21 cellular contexts compared by ENCODE assay signal in genomic region chr18:5842653-5843052, GRCh38. TPM values are rescaled to one million over a fixed set of nuclear protein-coding genes. Genes with fewer than 3 reads are reported as not detected.
"Had no signal": no experiment of that assay in that cellular context is flagged by ENCODE, and none has a peak within 500 bp of the region (broad histone marks: within the 10 kb centered on the region; RNA-seq: fewer than 3 reads in every experiment).

No MANE protein-coding gene starts in this region.

- H3K4me3 ChIP-seq: pancreas, stomach, suprapubic skin, tibial nerve had no signal

- ATAC-seq: foreskin keratinocyte; left ventricle myocardium superior; natural killer cell treated with Interleukin-12 subunit alpha and Interleukin-12 subunit beta and Interleukin-15 and Interleukin-18, amount 100 ng/mL, for 72 hours; pancreas; right cardiac atrium; stimulated activated effector memory CD8-positive, alpha-beta T cell treated with anti-CD3 and anti-CD28 coated beads, Interleukin-12 subunit alpha, Interleukin-12 subunit beta, amount 100 ng/mL, for 72 hours had no signal

- H3K36me3 ChIP-seq: neutrophil, pancreas, stomach, suprapubic skin, tibial nerve had no signal

- H3K27me3 ChIP-seq: foreskin keratinocyte, neutrophil, pancreas, tibial nerve had no signal

- H3K4me1 ChIP-seq: foreskin keratinocyte, pancreas, stomach, suprapubic skin, tibial nerve had no signal

- H3K27ac ChIP-seq: foreskin keratinocyte, neutrophil, pancreas, stomach, suprapubic skin, tibial nerve, VCaP had no signal

- FAIRE-seq: endometrium, pancreas had no signal

- DNase-seq: activated CD4-positive, alpha-beta T cell treated with anti-CD3 and anti-CD28 coated beads, Interleukin-2, amount 50 U/mL, for 1 hour; activated CD4-positive, CD25-positive, alpha-beta regulatory T cell treated with anti-CD3 and anti-CD28 coated beads, Interleukin-2, amount 50 U/mL, for 72 hours; activated gamma-delta T cell treated with Interleukin-2 at 50 U/mL for 16 hours; activated T-cell treated with anti-CD3 and anti-CD28 coated beads, Interleukin-2, amount 50 U/mL, for 1 hour; anterior cingulate cortex; foreskin keratinocyte; immature natural killer cell; kidney glomerular epithelial cell; left ventricle myocardium superior; mammary epithelial cell; pancreas; right cardiac atrium; stimulated activated CD4-positive, alpha-beta T cell treated with anti-CD3 and anti-CD28 coated beads, Interleukin-1b, Interleukin-23, amount 100 ng/mL, for 48 hours; stomach had no signal

- H3K9me3 ChIP-seq: neutrophil, pancreas, stomach, suprapubic skin, tibial nerve had no signal

RNA-seq across cellular contexts. Expression of gene TMEM200C, which starts 52.7 kb away (rescaled TPM):
- polyA plus RNA-seq: immature natural killer cell, mammary epithelial cell had no signal
